In the genomic region with DNA sequence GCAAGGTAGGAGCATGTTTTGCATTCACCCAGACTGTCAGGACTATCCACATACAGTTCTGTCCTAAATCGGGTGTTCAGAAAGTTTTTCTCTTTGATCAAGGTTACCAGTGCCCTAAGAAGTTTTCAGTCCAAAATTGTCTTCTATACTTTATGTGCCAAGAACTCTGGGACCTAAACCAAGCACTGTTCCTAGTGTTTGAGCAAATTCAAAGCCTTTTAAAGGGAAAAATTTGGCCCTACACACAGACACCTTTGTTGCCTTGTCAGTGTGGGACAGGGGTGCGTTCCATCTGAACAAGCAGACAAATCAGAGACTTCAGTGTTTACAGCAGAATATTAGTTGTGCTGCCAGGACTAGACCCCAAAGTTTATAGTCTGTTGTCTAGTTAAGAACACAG, we compare ENCODE assay signal across 19 cellular contexts. TPM values are rescaled to one million over a fixed set of nuclear protein-coding genes. Genes with fewer than 3 reads are reported as not detected.
DNase-seq lines count a peak whose midpoint lies in the region; ATAC-seq and TF ChIP-seq lines count a peak whose summit lies in the region.
"Had no signal": no experiment of that assay in that cellular context is flagged by ENCODE, and none has a peak within 500 bp of the region (broad histone marks: within the 10 kb centered on the region; RNA-seq: fewer than 3 reads in every experiment).

No MANE protein-coding gene starts in this region.

- no peak for TF ChIP-seq CTCF in esophagus muscularis mucosa (IDR thresholded peaks at IDR 0.05)
- no peak for TF ChIP-seq CTCF in nephron progenitor cell (IDR thresholded peaks at IDR 0.05)

- no peaks in the 10 kb centered on the region for H3K36me3 Mint-ChIP-seq in T-helper 17 cell (ENCODE audit: low read depth)
- no peaks in the 10 kb centered on the region for H3K36me3 Mint-ChIP-seq in nephron progenitor cell (ENCODE audit: low read depth)
- H3K36me3 Mint-ChIP-seq: CD8-positive, alpha-beta memory T cell had no signal

- DNase-seq in esophagus muscularis mucosa (ENCODE audit: extremely low spot score): peak; percentile 34
- DNase-seq in inferior parietal cortex (ENCODE audit: extremely low spot score): peak; percentile 29
- DNase-seq in pons (ENCODE audit: low spot score): peak; percentile 45
- no peak for DNase-seq in T-helper 17 cell
- DNase-seq in nephron progenitor cell: no peak
- no peak for DNase-seq in ACHN
- DNase-seq: BE2C; CD4-positive, alpha-beta T cell; CD8-positive, alpha-beta memory T cell; DMS 273 treated with DMSO at 0.1 percent for 48 hours; DMS79; EL; GDM1; GM23248; H7; HCEC 1CT had no signal

- WGBS in esophagus muscularis mucosa: 67% methylated on average over 2 of the region's 2 CpGs

- no peak overlapping the region for H3K4me3 Mint-ChIP-seq in T-helper 17 cell
- no peak overlapping the region for H3K4me3 Mint-ChIP-seq in nephron progenitor cell
- H3K4me3 Mint-ChIP-seq: CD14-positive monocyte; CD4-positive, alpha-beta T cell; CD8-positive, alpha-beta memory T cell had no signal

- no peak overlapping the region for H3K4me3 ChIP-seq in esophagus muscularis mucosa
- H3K4me3 ChIP-seq: BLaER1 treated with 17β-estradiol and CSF1 and Interleukin-3, amounts not matched to agents 10 nM and 100 nM; GM12878; GM23248 had no signal

- H3K27ac Mint-ChIP-seq in T-helper 17 cell: no peak overlapping the region
- no peak overlapping the region for H3K27ac Mint-ChIP-seq in nephron progenitor cell
- H3K27ac Mint-ChIP-seq: CD4-positive, alpha-beta T cell; CD8-positive, alpha-beta memory T cell had no signal

- TF ChIP-seq POLR2A in esophagus muscularis mucosa (IDR thresholded peaks at IDR 0.05; ENCODE audit: low read depth): no peak

- intact Hi-C loops in esophagus muscularis mucosa (cut with DNase I): no loop called here

- in situ Hi-C loops in ACHN (cut with HindIII; ENCODE audit: low pct_ligation_motif_present, low pct_unique_long_range_greater_than_20kb, low sequenced_read_pairs): no loop called here

- H3K27me3 Mint-ChIP-seq in T-helper 17 cell (peaks cover 4% of the 10 kb centered on the region), nephron progenitor cell (ENCODE audit: low read depth, poor library complexity) (peaks cover 6% of the 10 kb centered on the region)

- no peaks in the 10 kb centered on the region for H3K9me3 Mint-ChIP-seq in nephron progenitor cell
- H3K9me3 Mint-ChIP-seq: CD4-positive, alpha-beta T cell; CD8-positive, alpha-beta memory T cell had no signal

- peaks cover under 1 to 19% (median 10%) of the 10 kb centered on the region in 4 donors for H3K36me3 ChIP-seq in esophagus muscularis mucosa
- H3K36me3 ChIP-seq: BE2C; BLaER1 treated with 17β-estradiol and CSF1 and Interleukin-3, amounts not matched to agents 10 nM and 100 nM had no signal

- H3K27ac ChIP-seq in esophagus muscularis mucosa (replicated peaks in 1 of 4): peak overlapping the region in 2 of 4 donors; percentile 30 to 37
- H3K27ac ChIP-seq: BLaER1 treated with 17β-estradiol and CSF1 and Interleukin-3, amounts not matched to agents 10 nM and 100 nM; GM23248 had no signal

- H3K27me3 ChIP-seq in esophagus muscularis mucosa: no peaks in the 10 kb centered on the region
- H3K27me3 ChIP-seq: BE2C; BLaER1 treated with 17β-estradiol and CSF1 and Interleukin-3, amounts not matched to agents 10 nM and 100 nM had no signal

- no peak for ATAC-seq in T-helper 17 cell
- ATAC-seq: GM12878 had no signal

- no peaks in the 10 kb centered on the region for H3K4me1 Mint-ChIP-seq in T-helper 17 cell
- H3K4me1 Mint-ChIP-seq in nephron progenitor cell: no peaks in the 10 kb centered on the region
- H3K4me1 Mint-ChIP-seq: CD14-positive monocyte; CD8-positive, alpha-beta memory T cell had no signal

- peaks cover 0 to 45% (median 27%) of the 10 kb centered on the region in 4 donors for H3K4me1 ChIP-seq in esophagus muscularis mucosa
- H3K4me1 ChIP-seq: BLaER1 treated with 17β-estradiol and CSF1 and Interleukin-3, amounts not matched to agents 10 nM and 100 nM had no signal

- no peak for TF ChIP-seq EP300 in esophagus muscularis mucosa (IDR thresholded peaks at IDR 0.05)

- H3K9me3 ChIP-seq in esophagus muscularis mucosa (no peaks in the 10 kb centered on the region), T-helper 17 cell (ENCODE audit: control insufficient read depth, low read length, poor library complexity, severe bottlenecking) (no peaks in the 10 kb centered on the region)
- H3K9me3 ChIP-seq: BE2C; BLaER1 treated with 17β-estradiol and CSF1 and Interleukin-3, amounts not matched to agents 10 nM and 100 nM had no signal

RNA-seq across cellular contexts. Expression of a gene that starts 50.6 kb away (rescaled TPM):
- total RNA-seq in esophagus muscularis mucosa: 100 to 1,000 TPM in 2 of 4 donors, 10 to 100 TPM in 2; 75.0 to 169 (median 104) TPM
- total RNA-seq in T-helper 17 cell: 1 to 10 TPM; 1.9 to 2.6 TPM
- total RNA-seq: CD4-positive, alpha-beta T cell; GM23248 had no signal

Comparison
In these comparisons a context has a peak if more than half of its experiments do, and no peak if none do; other contexts are left out.
1. DNase-seq: peak in esophagus muscularis mucosa (single experiment), inferior parietal cortex (single experiment) and pons (single experiment); none in T-helper 17 cell (0 of 3), nephron progenitor cell (single experiment) and ACHN (single experiment).
2. RNA of a gene that starts 50.6 kb away (total RNA-seq): 75.0 to 169 TPM in esophagus muscularis mucosa; 1.9 to 2.6 TPM in T-helper 17 cell; every median in the first group is over 10 times any median in the second.